In genomic region chr10:117136391-117136975, GRCh38 we compare ENCODE assay signal across 1 cellular context.
TF ChIP-seq lines count a peak whose summit lies in the region.

No MANE protein-coding gene starts in this region.

TF ChIP-seq in HCT116, 20 proteins besides CTCF, POLR2A, EP300 and RAD21 (continued from another document):
- TF ChIP-seq REST (IDR thresholded peaks at IDR 0.05; ENCODE audit: low read depth), result no peak
- no peak for TF ChIP-seq MAX (IDR thresholded peaks at IDR 0.05)
- no peak for TF ChIP-seq EZH2phosphoT487 (IDR thresholded peaks at IDR 0.05; ENCODE audit: borderline replicate concordance)
- no peak for TF ChIP-seq YY1 (IDR thresholded peaks at IDR 0.05; ENCODE audit: extremely low read depth, insufficient replicate concordance, low read depth, low read length)
- TF ChIP-seq ZBTB33 (IDR thresholded peaks at IDR 0.05; ENCODE audit: extremely low read depth, insufficient replicate concordance, low read length), result no peak
- TF ChIP-seq SRF (IDR thresholded peaks at IDR 0.05; ENCODE audit: low read depth), result no peak
- TF ChIP-seq CBX3 (IDR thresholded peaks at IDR 0.05; ENCODE audit: low read depth), result no peak
- TF ChIP-seq TCF7L2 (IDR thresholded peaks at IDR 0.05; ENCODE audit: borderline replicate concordance, extremely low read depth, insufficient read depth, insufficient read length), result no peak
- TF ChIP-seq CEBPB (IDR thresholded peaks at IDR 0.05; ENCODE audit: low read depth), result no peak
- TF ChIP-seq SP1 (IDR thresholded peaks at IDR 0.05; ENCODE audit: low read depth), result no peak
- no peak for TF ChIP-seq ZFX (IDR thresholded peaks at IDR 0.05)
- no peak for TF ChIP-seq ZNF274 (IDR thresholded peaks at IDR 0.05; ENCODE audit: low read depth, low read length)
